ENCODE assay signal across 1 cellular context in the genomic region with DNA sequence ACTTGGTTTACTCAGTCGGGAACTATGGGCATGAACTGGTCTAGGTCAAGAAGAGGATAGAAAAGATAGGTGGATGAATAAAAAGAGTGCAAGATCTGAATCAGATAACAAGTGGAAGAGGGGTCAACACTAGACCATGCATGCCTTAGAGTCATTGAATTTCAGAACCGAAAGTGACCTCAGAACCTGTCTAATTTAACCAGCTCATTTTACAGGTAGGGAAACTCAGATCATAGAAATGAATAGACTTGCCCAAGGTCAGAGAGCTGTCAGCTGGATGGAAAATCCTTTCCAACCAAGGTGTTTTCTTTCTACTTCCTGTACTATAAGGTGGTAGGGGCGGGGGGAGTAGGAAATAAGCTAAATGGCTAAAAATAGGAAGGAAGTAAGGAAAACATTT.
A peak's percentile ranks its signal among the peaks of the same experiment; 100 is the strongest.
TF ChIP-seq lines count a peak whose summit lies in the region.

No MANE protein-coding gene starts in this region.

TF ChIP-seq in GM12878, 131 proteins besides CTCF, POLR2A, EP300 and RAD21 (continued from another document):
- TF ChIP-seq, protein P1, sequence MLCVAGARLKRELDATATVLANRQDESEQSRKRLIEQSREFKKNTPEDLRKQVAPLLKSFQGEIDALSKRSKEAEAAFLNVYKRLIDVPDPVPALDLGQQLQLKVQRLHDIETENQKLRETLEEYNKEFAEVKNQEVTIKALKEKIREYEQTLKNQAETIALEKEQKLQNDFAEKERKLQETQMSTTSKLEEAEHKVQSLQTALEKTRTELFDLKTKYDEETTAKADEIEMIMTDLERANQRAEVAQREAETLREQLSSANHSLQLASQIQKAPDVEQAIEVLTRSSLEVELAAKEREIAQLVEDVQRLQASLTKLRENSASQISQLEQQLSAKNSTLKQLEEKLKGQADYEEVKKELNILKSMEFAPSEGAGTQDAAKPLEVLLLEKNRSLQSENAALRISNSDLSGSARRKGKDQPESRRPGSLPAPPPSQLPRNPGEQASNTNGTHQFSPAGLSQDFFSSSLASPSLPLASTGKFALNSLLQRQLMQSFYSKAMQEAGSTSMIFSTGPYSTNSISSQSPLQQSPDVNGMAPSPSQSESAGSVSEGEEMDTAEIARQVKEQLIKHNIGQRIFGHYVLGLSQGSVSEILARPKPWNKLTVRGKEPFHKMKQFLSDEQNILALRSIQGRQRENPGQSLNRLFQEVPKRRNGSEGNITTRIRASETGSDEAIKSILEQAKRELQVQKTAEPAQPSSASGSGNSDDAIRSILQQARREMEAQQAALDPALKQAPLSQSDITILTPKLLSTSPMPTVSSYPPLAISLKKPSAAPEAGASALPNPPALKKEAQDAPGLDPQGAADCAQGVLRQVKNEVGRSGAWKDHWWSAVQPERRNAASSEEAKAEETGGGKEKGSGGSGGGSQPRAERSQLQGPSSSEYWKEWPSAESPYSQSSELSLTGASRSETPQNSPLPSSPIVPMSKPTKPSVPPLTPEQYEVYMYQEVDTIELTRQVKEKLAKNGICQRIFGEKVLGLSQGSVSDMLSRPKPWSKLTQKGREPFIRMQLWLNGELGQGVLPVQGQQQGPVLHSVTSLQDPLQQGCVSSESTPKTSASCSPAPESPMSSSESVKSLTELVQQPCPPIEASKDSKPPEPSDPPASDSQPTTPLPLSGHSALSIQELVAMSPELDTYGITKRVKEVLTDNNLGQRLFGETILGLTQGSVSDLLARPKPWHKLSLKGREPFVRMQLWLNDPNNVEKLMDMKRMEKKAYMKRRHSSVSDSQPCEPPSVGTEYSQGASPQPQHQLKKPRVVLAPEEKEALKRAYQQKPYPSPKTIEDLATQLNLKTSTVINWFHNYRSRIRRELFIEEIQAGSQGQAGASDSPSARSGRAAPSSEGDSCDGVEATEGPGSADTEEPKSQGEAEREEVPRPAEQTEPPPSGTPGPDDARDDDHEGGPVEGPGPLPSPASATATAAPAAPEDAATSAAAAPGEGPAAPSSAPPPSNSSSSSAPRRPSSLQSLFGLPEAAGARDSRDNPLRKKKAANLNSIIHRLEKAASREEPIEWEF (IDR thresholded peaks at IDR 0.05; ENCODE audit: insufficient replicate concordance, low read depth, low read length): no peak
- TF ChIP-seq ZSCAN29 (IDR thresholded peaks at IDR 0.05): no peak
- TF ChIP-seq, protein P2, sequence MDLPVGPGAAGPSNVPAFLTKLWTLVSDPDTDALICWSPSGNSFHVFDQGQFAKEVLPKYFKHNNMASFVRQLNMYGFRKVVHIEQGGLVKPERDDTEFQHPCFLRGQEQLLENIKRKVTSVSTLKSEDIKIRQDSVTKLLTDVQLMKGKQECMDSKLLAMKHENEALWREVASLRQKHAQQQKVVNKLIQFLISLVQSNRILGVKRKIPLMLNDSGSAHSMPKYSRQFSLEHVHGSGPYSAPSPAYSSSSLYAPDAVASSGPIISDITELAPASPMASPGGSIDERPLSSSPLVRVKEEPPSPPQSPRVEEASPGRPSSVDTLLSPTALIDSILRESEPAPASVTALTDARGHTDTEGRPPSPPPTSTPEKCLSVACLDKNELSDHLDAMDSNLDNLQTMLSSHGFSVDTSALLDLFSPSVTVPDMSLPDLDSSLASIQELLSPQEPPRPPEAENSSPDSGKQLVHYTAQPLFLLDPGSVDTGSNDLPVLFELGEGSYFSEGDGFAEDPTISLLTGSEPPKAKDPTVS (IDR thresholded peaks at IDR 0.05; ENCODE audit: low read depth, low read length): no peak
- TF ChIP-seq TCF3 (IDR thresholded peaks at IDR 0.05; ENCODE audit: borderline replicate concordance, insufficient read depth, low read depth, low read length): no peak
- TF ChIP-seq YY1 (IDR thresholded peaks at IDR 0.05; ENCODE audit: low read depth, low read length): no peak
- TF ChIP-seq POLR2AphosphoS5 (IDR thresholded peaks at IDR 0.05; ENCODE audit: low read length): no peak
- no peak for TF ChIP-seq JUND (IDR thresholded peaks at IDR 0.05; ENCODE audit: low read depth, low read length)
- peak; percentile 36; the same call in 1 of the 2 replicates for TF ChIP-seq CREM (IDR thresholded peaks at IDR 0.05; ENCODE audit: low read depth)
- TF ChIP-seq, protein P3, sequence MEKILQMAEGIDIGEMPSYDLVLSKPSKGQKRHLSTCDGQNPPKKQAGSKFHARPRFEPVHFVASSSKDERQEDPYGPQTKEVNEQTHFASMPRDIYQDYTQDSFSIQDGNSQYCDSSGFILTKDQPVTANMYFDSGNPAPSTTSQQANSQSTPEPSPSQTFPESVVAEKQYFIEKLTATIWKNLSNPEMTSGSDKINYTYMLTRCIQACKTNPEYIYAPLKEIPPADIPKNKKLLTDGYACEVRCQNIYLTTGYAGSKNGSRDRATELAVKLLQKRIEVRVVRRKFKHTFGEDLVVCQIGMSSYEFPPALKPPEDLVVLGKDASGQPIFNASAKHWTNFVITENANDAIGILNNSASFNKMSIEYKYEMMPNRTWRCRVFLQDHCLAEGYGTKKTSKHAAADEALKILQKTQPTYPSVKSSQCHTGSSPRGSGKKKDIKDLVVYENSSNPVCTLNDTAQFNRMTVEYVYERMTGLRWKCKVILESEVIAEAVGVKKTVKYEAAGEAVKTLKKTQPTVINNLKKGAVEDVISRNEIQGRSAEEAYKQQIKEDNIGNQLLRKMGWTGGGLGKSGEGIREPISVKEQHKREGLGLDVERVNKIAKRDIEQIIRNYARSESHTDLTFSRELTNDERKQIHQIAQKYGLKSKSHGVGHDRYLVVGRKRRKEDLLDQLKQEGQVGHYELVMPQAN (conservative IDR thresholded peaks at IDR 0.05): no peak
- TF ChIP-seq, protein P4, sequence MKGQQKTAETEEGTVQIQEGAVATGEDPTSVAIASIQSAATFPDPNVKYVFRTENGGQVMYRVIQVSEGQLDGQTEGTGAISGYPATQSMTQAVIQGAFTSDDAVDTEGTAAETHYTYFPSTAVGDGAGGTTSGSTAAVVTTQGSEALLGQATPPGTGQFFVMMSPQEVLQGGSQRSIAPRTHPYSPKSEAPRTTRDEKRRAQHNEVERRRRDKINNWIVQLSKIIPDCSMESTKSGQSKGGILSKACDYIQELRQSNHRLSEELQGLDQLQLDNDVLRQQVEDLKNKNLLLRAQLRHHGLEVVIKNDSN (IDR thresholded peaks at IDR 0.05; ENCODE audit: borderline replicate concordance, extremely low read length, insufficient read depth, low read depth, low read length): no peak
- no peak for TF ChIP-seq NFXL1 (IDR thresholded peaks at IDR 0.05; ENCODE audit: borderline replicate concordance)
- no peak for TF ChIP-seq TCF12 (IDR thresholded peaks at IDR 0.05; ENCODE audit: low read depth, low read length)
- no peak for TF ChIP-seq ZNF622 (IDR thresholded peaks at IDR 0.05)
